1 cellular context compared by ENCODE assay signal in genomic region chr9:16258708-16259107, GRCh38.
TF ChIP-seq lines count a peak whose summit lies in the region.

No MANE protein-coding gene starts in this region.

TF ChIP-seq in GM12878, 131 proteins besides CTCF, POLR2A, EP300 and RAD21 (continued from another document):
- 0 out of 2 replicates have a peak, but pooled peaks have one; percentile 37 for TF ChIP-seq RELB (IDR thresholded peaks at IDR 0.05; ENCODE audit: low read depth)
- TF ChIP-seq ZNF207 (IDR thresholded peaks at IDR 0.05; ENCODE audit: borderline replicate concordance), result no peak
- peak; percentile 49; the same call in 1 of the 2 replicates for TF ChIP-seq NBN (IDR thresholded peaks at IDR 0.05)
- peak; percentile 66; the same call in 1 of the 2 replicates for TF ChIP-seq MTA2 (IDR thresholded peaks at IDR 0.05; ENCODE audit: low read depth)
- TF ChIP-seq NFXL1 (IDR thresholded peaks at IDR 0.05; ENCODE audit: borderline replicate concordance), result no peak
- TF ChIP-seq HDAC2 (IDR thresholded peaks at IDR 0.05), result no peak
- no peak for TF ChIP-seq BCLAF1 (IDR thresholded peaks at IDR 0.05)
- no peak for TF ChIP-seq WRNIP1 (IDR thresholded peaks at IDR 0.05; ENCODE audit: borderline replicate concordance, low read depth, low read length)
- TF ChIP-seq ZNF24 (IDR thresholded peaks at IDR 0.05), result no peak
- no peak for TF ChIP-seq FOXK2 (IDR thresholded peaks at IDR 0.05)
- TF ChIP-seq E2F8 (IDR thresholded peaks at IDR 0.05; ENCODE audit: low read depth, partially characterized antibody), result no peak
- peak; percentile 47; the same call in 1 of the 2 replicates for TF ChIP-seq SPI1 (IDR thresholded peaks at IDR 0.05; ENCODE audit: borderline replicate concordance, insufficient read depth, low read depth, low read length)
- TF ChIP-seq MLLT1 (IDR thresholded peaks at IDR 0.05), result peak; percentile 53; the same call in 1 of the 2 replicates
- no peak for TF ChIP-seq ZBED1 (IDR thresholded peaks at IDR 0.05; ENCODE audit: borderline replicate concordance)
- TF ChIP-seq SKIL (IDR thresholded peaks at IDR 0.05; ENCODE audit: low read depth, poor library complexity, severe bottlenecking), result no peak
- no peak for TF ChIP-seq JUNB (IDR thresholded peaks at IDR 0.05)
- TF ChIP-seq SUZ12 (IDR thresholded peaks at IDR 0.05; ENCODE audit: unreplicated experiment), result no peak
- TF ChIP-seq KAT2A (conservative IDR thresholded peaks at IDR 0.05; ENCODE audit: control insufficient read depth, low read depth, low read length), result no peak
